Comparison of ENCODE assay signal across 16 cellular contexts in genomic region chr1:25484533-25484932, GRCh38. TPM values are rescaled to one million over a fixed set of nuclear protein-coding genes. Genes with fewer than 3 reads are reported as not detected.
DNase-seq lines count a peak whose midpoint lies in the region; ATAC-seq and TF ChIP-seq lines count a peak whose summit lies in the region.
"Had no signal": no experiment of that assay in that cellular context is flagged by ENCODE, and none has a peak within 500 bp of the region (broad histone marks: within the 10 kb centered on the region; RNA-seq: fewer than 3 reads in every experiment).

No MANE protein-coding gene starts in this region.

- peaks cover 13% of the 10 kb centered on the region for H3K36me3 ChIP-seq in CD8-positive, alpha-beta T cell (ENCODE audit: insufficient read depth, low read length)
- peaks cover 22% of the 10 kb centered on the region; the same call in 1 of the 2 replicates for H3K36me3 ChIP-seq in Karpas-422 (ENCODE audit: insufficient read depth, low read length)
- peaks cover 3 to 42% of the 10 kb centered on the region in 2 donors for H3K36me3 ChIP-seq in gastrocnemius medialis

- no peaks in the 10 kb centered on the region for H3K9me3 ChIP-seq in CD8-positive, alpha-beta T cell (ENCODE audit: low read length)
- H3K9me3 ChIP-seq in Karpas-422 (ENCODE audit: low read length) (no peaks in the 10 kb centered on the region), gastrocnemius medialis (no peaks in the 10 kb centered on the region)

- intact Hi-C loops in CD8-positive, alpha-beta T cell (cut with DNase I, micrococcal nuclease), result no loop called here
- intact Hi-C loops in left colon (cut with DNase I, micrococcal nuclease) (no loop called here), gastrocnemius medialis (cut with DNase I; ENCODE audit: low total_unique reads) (no loop called here)

- no peaks in the 10 kb centered on the region for H3K4me1 ChIP-seq in CD8-positive, alpha-beta T cell (ENCODE audit: insufficient read depth, low read length)
- H3K4me1 ChIP-seq in Karpas-422 (ENCODE audit: low read length), result peaks cover 68% of the 10 kb centered on the region
- peaks cover 39 to 48% of the 10 kb centered on the region in 2 donors for H3K4me1 ChIP-seq in gastrocnemius medialis

- peaks cover 65% of the 10 kb centered on the region for H3K36me3 Mint-ChIP-seq in CD8-positive, alpha-beta T cell
- H3K36me3 Mint-ChIP-seq in type B pancreatic cell, result peaks cover 16% of the 10 kb centered on the region

- in situ Hi-C loops in gastrocnemius medialis (cut with MboI; ENCODE audit: low sequenced_read_pairs in 4 of 4), result no loop called here

- TF ChIP-seq POLR2A in gastrocnemius medialis (IDR thresholded peaks at IDR 0.05), result no peak

- no peak for ATAC-seq in CD8-positive, alpha-beta T cell
- ATAC-seq in left colon, result peak; percentile 55
- ATAC-seq in gastrocnemius medialis, result no peak
- no peak for ATAC-seq in HG02852 (IDR thresholded peaks at IDR 0.05; ENCODE audit: unreplicated experiment)
- ATAC-seq: Panc1 had no signal

- peaks cover 22% of the 10 kb centered on the region for H3K4me1 Mint-ChIP-seq in CD8-positive, alpha-beta T cell (ENCODE audit: low read depth)
- H3K4me1 Mint-ChIP-seq in type B pancreatic cell (ENCODE audit: unreplicated experiment), result no peaks in the 10 kb centered on the region

- no peaks in the 10 kb centered on the region for H3K9me3 Mint-ChIP-seq in CD8-positive, alpha-beta T cell
- H3K9me3 Mint-ChIP-seq in type B pancreatic cell, result no peaks in the 10 kb centered on the region
- H3K9me3 Mint-ChIP-seq: CD4-positive, CD25-positive, alpha-beta regulatory T cell had no signal

- CTCF ChIA-PET in CD8-positive, alpha-beta T cell (lab: Charles Lee), result interaction anchor here (1.3 to 3.4 kb wide), 2 partner anchors 36 to 41 kb away, joined by 3 to 17 read pairs; no protein-coding TSS in a partner anchor

- peak overlapping the region; percentile 5 for H3K9ac ChIP-seq in Karpas-422 (ENCODE audit: low read length)
- H3K9ac ChIP-seq: GM23248, KMS-11 had no signal

- peaks cover 68% of the 10 kb centered on the region for H3K79me2 ChIP-seq in Karpas-422 (ENCODE audit: low read length)

- H3K27me3 Mint-ChIP-seq in CD8-positive, alpha-beta T cell (ENCODE audit: low read depth), result no peaks in the 10 kb centered on the region
- no peaks in the 10 kb centered on the region for H3K27me3 Mint-ChIP-seq in type B pancreatic cell
- H3K27me3 Mint-ChIP-seq: CD4-positive, CD25-positive, alpha-beta regulatory T cell had no signal

- H3K27me3 ChIP-seq in CD8-positive, alpha-beta T cell (ENCODE audit: insufficient read depth, low read length), result no peaks in the 10 kb centered on the region
- no peaks in the 10 kb centered on the region for H3K27me3 ChIP-seq in Karpas-422 (ENCODE audit: low read length)
- H3K27me3 ChIP-seq in gastrocnemius medialis, result no peaks in the 10 kb centered on the region

- no peak overlapping the region for H2AFZ ChIP-seq in Karpas-422 (ENCODE audit: low read length)
- H2AFZ ChIP-seq: GM23248 had no signal

- H3K27ac ChIP-seq in CD8-positive, alpha-beta T cell (ENCODE audit: low read depth, low read length), result no peak overlapping the region
- H3K27ac ChIP-seq in Karpas-422 (ENCODE audit: low read length) (peak overlapping the region; percentile 83), gastrocnemius medialis (peak overlapping the region; percentile 12 to 83 (median 50))
- H3K27ac ChIP-seq: GM23248, KMS-11 had no signal

- DNase-seq in CD8-positive, alpha-beta T cell, result no peak
- DNase-seq in Karpas-422 (no peak), left colon (no peak), gastrocnemius medialis (no peak), type B pancreatic cell (ENCODE audit: extremely low spot score, unreplicated experiment) (no peak), cortex of kidney (lab: John Stamatoyannopoulos, UW) (no peak)
- no peak for DNase-seq in stimulated activated CD4-positive, alpha-beta T cell treated with anti-CD3 and anti-CD28 coated beads, Interleukin-2, amount 100 ng/mL, for 48 hours
- DNase-seq: Calu3; CD4-positive, CD25-positive, alpha-beta regulatory T cell; GDM1; GM23248; NCI-H446 treated with DMSO at 0.1 percent for 48 hours; NCI-H82 had no signal

- no peaks in the 10 kb centered on the region for H3K9me2 ChIP-seq in Karpas-422 (replicated peaks; ENCODE audit: insufficient read depth, low read length)

- H4K20me1 ChIP-seq in Karpas-422 (ENCODE audit: insufficient read depth, low read depth, low read length), result no peaks in the 10 kb centered on the region

- peak overlapping the region; percentile 24 for H3K4me2 ChIP-seq in Karpas-422 (ENCODE audit: low read depth, low read length, poor library complexity, severe bottlenecking)
- H3K4me2 ChIP-seq: KMS-11 had no signal

- no peak overlapping the region for H3K4me3 ChIP-seq in CD8-positive, alpha-beta T cell (ENCODE audit: low read depth, low read length)
- H3K4me3 ChIP-seq in Karpas-422 (ENCODE audit: low read length) (no peak overlapping the region), gastrocnemius medialis (no peak overlapping the region)
- H3K4me3 ChIP-seq: GM23248 had no signal

- no peak for TF ChIP-seq CTCF in CD8-positive, alpha-beta T cell (IDR thresholded peaks at IDR 0.05)
- TF ChIP-seq CTCF in gastrocnemius medialis (IDR thresholded peaks at IDR 0.05 in 4 of 5, conservative IDR thresholded peaks at IDR 0.05 in 1 of 5), result no peak
- no peak for TF ChIP-seq CTCF in type B pancreatic cell (conservative IDR thresholded peaks at IDR 0.05)

- peak overlapping the region; percentile 22 for H3K27ac Mint-ChIP-seq in CD8-positive, alpha-beta T cell
- no peak overlapping the region for H3K27ac Mint-ChIP-seq in type B pancreatic cell

- no peak overlapping the region for H3K4me3 Mint-ChIP-seq in CD8-positive, alpha-beta T cell
- H3K4me3 Mint-ChIP-seq in type B pancreatic cell, result no peak overlapping the region
- H3K4me3 Mint-ChIP-seq: CD4-positive, CD25-positive, alpha-beta regulatory T cell had no signal

- POLR2A ChIA-PET in CD8-positive, alpha-beta T cell (lab: Charles Lee), result interaction anchor here (0.6 kb wide), 1 partner anchor 57 kb away, joined by 4 read pairs; no protein-coding TSS in a partner anchor

RNA-seq across cellular contexts. Expression of gene MACO1, which starts 53.8 kb away (rescaled TPM):
- 10 to 100 TPM; 44.7 to 47.0 TPM for total RNA-seq in CD8-positive, alpha-beta T cell
- 29.7 and 31.4 TPM in 2 replicates for total RNA-seq in Karpas-422 (2014; rRNA removed; shearing (Covaris generic); ENCODE audit: low replicate concordance)
- 10 to 100 TPM; 19.4 to 25.9 TPM for total RNA-seq in left colon
- 10 to 100 TPM; 38.8 to 74.6 (median 44.8) TPM for total RNA-seq in gastrocnemius medialis
- total RNA-seq in type B pancreatic cell (ENCODE audit: low replicate concordance), result 20.8 and 22.0 TPM in 2 replicates

RNA-seq across cellular contexts. Expression of gene LDLRAP1, which starts 58.9 kb away (rescaled TPM):
- 10 to 100 TPM; 46.1 to 49.5 TPM for total RNA-seq in CD8-positive, alpha-beta T cell
- not detected in 2 replicates for total RNA-seq in Karpas-422 (2014; rRNA removed; shearing (Covaris generic); ENCODE audit: low replicate concordance)
- total RNA-seq in left colon (10 to 100 TPM; 37.7 to 40.2 TPM), gastrocnemius medialis (10 to 100 TPM in 3 of 4 donors, 1 to 10 TPM in 1; 10.0 to 17.9 (median 14.2) TPM), type B pancreatic cell (ENCODE audit: low replicate concordance) (20.7 and 21.3 TPM in 2 replicates)

Comparison
In these comparisons a context has a peak if more than half of its experiments do, and no peak if none do; other contexts are left out.
1. RNA of gene LDLRAP1, which starts 58.9 kb away (total RNA-seq): 46.1 to 49.5 TPM in CD8-positive, alpha-beta T cell, 37.7 to 40.2 TPM in left colon, 20.7 to 21.3 TPM in type B pancreatic cell and 10.0 to 17.9 TPM in gastrocnemius medialis; not detected in Karpas-422; every median in the first group is over 10 times any median in the second.